Comparison of ENCODE assay signal across 8 cellular contexts in genomic region chr10:104291439-104291951, GRCh38. TPM values are rescaled to one million over a fixed set of nuclear protein-coding genes. Genes with fewer than 3 reads are reported as not detected.
DNase-seq lines count a peak whose midpoint lies in the region; ATAC-seq and TF ChIP-seq lines count a peak whose summit lies in the region.

No MANE protein-coding gene starts in this region.

- peak; percentile 81 for DNase-seq in COLO668 (lab: John Stamatoyannopoulos, UW; ENCODE audit: unreplicated experiment)
- DNase-seq in NCI-H82 (lab: John Stamatoyannopoulos, UW) = peak; percentile 88
- DNase-seq in activated CD8-positive, alpha-beta T cell treated with anti-CD3 and anti-CD28 coated beads for 36 hours = peak; percentile 94
- peak; percentile 86 to 88 (median 88) for DNase-seq in effector memory CD8-positive, alpha-beta T cell
- DNase-seq in mesenteric fat pad (ENCODE audit: low spot score) = peak; percentile 97
- peak; percentile 76 to 80 for DNase-seq in stimulated activated CD8-positive, alpha-beta memory T cell treated with anti-CD3 and anti-CD28 coated beads, Interleukin-4, amount 100 ng/mL, for 1 hour (ENCODE audit: low read depth in 2 of 2, low spot score in 1 of 2)

- peaks cover 12% of the 10 kb centered on the region for H3K27me3 Mint-ChIP-seq in activated CD8-positive, alpha-beta T cell treated with anti-CD3 and anti-CD28 coated beads for 36 hours
- H3K27me3 Mint-ChIP-seq in effector memory CD8-positive, alpha-beta T cell = peaks cover 35 to 47% of the 10 kb centered on the region in 2 donors

- intact Hi-C loops in activated CD8-positive, alpha-beta T cell treated with anti-CD3 and anti-CD28 coated beads for 36 hours (cut with micrococcal nuclease) = loop anchor here (1.0 kb wide), 1 partner anchor 61 kb away; no protein-coding TSS in a partner anchor

- peaks cover 9% of the 10 kb centered on the region for H3K4me1 Mint-ChIP-seq in activated CD8-positive, alpha-beta T cell treated with anti-CD3 and anti-CD28 coated beads for 36 hours (ENCODE audit: low read depth)
- H3K4me1 Mint-ChIP-seq in effector memory CD8-positive, alpha-beta T cell (ENCODE audit: low read depth in 2 of 2) = peaks cover 4 to 7% of the 10 kb centered on the region in 2 donors

- H3K36me3 Mint-ChIP-seq in activated CD8-positive, alpha-beta T cell treated with anti-CD3 and anti-CD28 coated beads for 36 hours (ENCODE audit: low read depth) = no peaks in the 10 kb centered on the region
- peaks cover 3% of the 10 kb centered on the region for H3K36me3 Mint-ChIP-seq in effector memory CD8-positive, alpha-beta T cell (ENCODE audit: insufficient read depth)

- ATAC-seq in GM19452 (IDR thresholded peaks at IDR 0.05; ENCODE audit: unreplicated experiment) (peak; percentile 99), HG03520 (IDR thresholded peaks at IDR 0.05; ENCODE audit: unreplicated experiment) (peak; percentile 100)
- peak; percentile 100 for ATAC-seq in activated CD8-positive, alpha-beta T cell treated with anti-CD3 and anti-CD28 coated beads for 36 hours
- ATAC-seq in effector memory CD8-positive, alpha-beta T cell (replicated peaks) = peak; percentile 100

- no peak overlapping the region for H3K27ac Mint-ChIP-seq in activated CD8-positive, alpha-beta T cell treated with anti-CD3 and anti-CD28 coated beads for 36 hours
- no peak overlapping the region for H3K27ac Mint-ChIP-seq in effector memory CD8-positive, alpha-beta T cell

- no peaks in the 10 kb centered on the region for H3K9me3 Mint-ChIP-seq in activated CD8-positive, alpha-beta T cell treated with anti-CD3 and anti-CD28 coated beads for 36 hours
- no peaks in the 10 kb centered on the region for H3K9me3 Mint-ChIP-seq in effector memory CD8-positive, alpha-beta T cell

- peak; percentile 99 for TF ChIP-seq CTCF in activated CD8-positive, alpha-beta T cell treated with anti-CD3 and anti-CD28 coated beads for 36 hours (IDR thresholded peaks at IDR 0.05)

- CTCF ChIA-PET in activated CD8-positive, alpha-beta T cell treated with anti-CD3 and anti-CD28 coated beads for 36 hours (lab: Charles Lee) = interaction anchor here (0.6 to 8.9 kb wide), 46 partner anchors 9 to 406 kb away, joined by 3 to 239 read pairs (median 4); partner anchors contain the start of genes CFAP58, GSTO1, ITPRIP and SFR1

- H3K4me3 Mint-ChIP-seq in activated CD8-positive, alpha-beta T cell treated with anti-CD3 and anti-CD28 coated beads for 36 hours = no peak overlapping the region
- H3K4me3 Mint-ChIP-seq in effector memory CD8-positive, alpha-beta T cell = no peak overlapping the region

- POLR2A ChIA-PET in activated CD8-positive, alpha-beta T cell treated with anti-CD3 and anti-CD28 coated beads for 36 hours (lab: Charles Lee) = interaction anchor here (0.8 to 1.2 kb wide), 4 partner anchors 9 to 76 kb away, joined by 3 to 4 read pairs (median 3); no protein-coding TSS in a partner anchor

RNA-seq across cellular contexts. Expression of gene GSTO2, which starts 22.5 kb away (rescaled TPM):
- 1 to 10 TPM; 1.8 to 2.7 TPM for total RNA-seq in activated CD8-positive, alpha-beta T cell treated with anti-CD3 and anti-CD28 coated beads for 36 hours
- 0.45 TPM for total RNA-seq in mesenteric fat pad

RNA-seq across cellular contexts. Expression of gene GSTO1, which starts 36.8 kb away (rescaled TPM):
- total RNA-seq in activated CD8-positive, alpha-beta T cell treated with anti-CD3 and anti-CD28 coated beads for 36 hours = 100 to 1,000 TPM; 179 to 189 TPM
- 106 TPM for total RNA-seq in mesenteric fat pad

RNA-seq across cellular contexts. Expression of gene ITPRIP, which starts 46.8 kb away (rescaled TPM):
- total RNA-seq in activated CD8-positive, alpha-beta T cell treated with anti-CD3 and anti-CD28 coated beads for 36 hours = 10 to 100 TPM; 18.3 to 18.9 TPM
- total RNA-seq in mesenteric fat pad = 48.3 TPM

RNA-seq across cellular contexts. Expression of gene CFAP43, which starts 59.3 kb away (rescaled TPM):
- total RNA-seq in activated CD8-positive, alpha-beta T cell treated with anti-CD3 and anti-CD28 coated beads for 36 hours = under 1 TPM in 1 of 2 experiments, not detected in 1; 0.16 TPM
- 0.06 TPM for total RNA-seq in mesenteric fat pad

Comparison
In these comparisons a context has a peak if more than half of its experiments do, and no peak if none do; other contexts are left out.
1. Peak in every context shown above with its lines: DNase-seq and ATAC-seq.